Comparison of ENCODE assay signal across 30 cellular contexts in genomic region chr18:33076601-33077000, GRCh38.
"Had no signal": no experiment of that assay in that cellular context is flagged by ENCODE, and none has a peak within 500 bp of the region (broad histone marks: within the 10 kb centered on the region; RNA-seq: fewer than 3 reads in every experiment).

No MANE protein-coding gene starts in this region.

- FAIRE-seq: bronchial epithelial cell had no signal

- H3K27ac ChIP-seq: adrenal gland, SJCRH30, VCaP had no signal

- H3K9me3 ChIP-seq: adrenal gland, SJCRH30 had no signal

- H3K4me3 ChIP-seq: adrenal gland, SJCRH30 had no signal

- DNase-seq: activated CD4-positive, alpha-beta memory T cell treated with anti-CD3 and anti-CD28 coated beads, Interleukin-2, amount 10 ng/mL, durations not matched to agents 7 days and 5 days; activated CD4-positive, alpha-beta T cell treated with anti-CD3 and anti-CD28 coated beads for 1 hour; activated CD4-positive, alpha-beta T cell treated with anti-CD3 and anti-CD28 coated beads for 48 hours; activated CD4-positive, CD25-positive, alpha-beta regulatory T cell; activated CD8-positive, alpha-beta memory T cell treated with anti-CD3 and anti-CD28 coated beads for 24 hours; activated CD8-positive, alpha-beta memory T cell treated with anti-CD3 and anti-CD28 coated beads, Interleukin-2, amount 10 ng/mL, durations not matched to agents 7 days and 5 days; activated gamma-delta T cell treated with Interleukin-2 at 50 U/mL for 16 hours; activated naive CD4-positive, alpha-beta T cell treated with anti-CD3 and anti-CD28 coated beads for 36 hours; activated T-cell treated with anti-CD3 and anti-CD28 coated beads, Interleukin-2, amount 50 U/mL, for 1 hour; activated T-cell treated with anti-CD3 and anti-CD28 coated beads, Interleukin-2, amount 50 U/mL, for 72 hours; adrenal gland; caudate nucleus; cerebellar nuclear complex; Karpas-422; KBM-7; NCI-H1105; NCI-H1417 treated with DMSO at 0.1 percent for 48 hours; NCI-H187 treated with DMSO at 0.1 percent for 48 hours; NCI-H2081; NCI-H345; NCI-H526 treated with DMSO at 0.1 percent for 48 hours; NCI-H774; SHP77; SJCRH30; SW 1271; T-helper 1 cell; T-helper 2 cell; T-helper 9 cell had no signal

- H3K36me3 ChIP-seq: adrenal gland, SJCRH30 had no signal

- H3K27me3 ChIP-seq: adrenal gland, SJCRH30 had no signal
